Comparison of ENCODE assay signal across 1 cellular context in genomic region chr10:72689660-72690059, GRCh38.
TF ChIP-seq lines count a peak whose summit lies in the region.

No MANE protein-coding gene starts in this region.

TF ChIP-seq in K562, 482 proteins besides CTCF, POLR2A, EP300 and RAD21 (continued from another document):
- TF ChIP-seq PRDM10 (IDR thresholded peaks at IDR 0.05; ENCODE audit: partially characterized antibody) (no peak), JUNB (CRISPR knock-in tag; conservative IDR thresholded peaks at IDR 0.05) (no peak), TAL1 (IDR thresholded peaks at IDR 0.05) (peak; percentile 65), SMARCA5 (IDR thresholded peaks at IDR 0.05) (no peak), PYGO2 (tag; IDR thresholded peaks at IDR 0.05) (no peak), NCOA4 (IDR thresholded peaks at IDR 0.05; ENCODE audit: partially characterized antibody) (no peak), FOXM1 (IDR thresholded peaks at IDR 0.05; ENCODE audit: low read depth) (no peak), FOXM1 (CRISPR knock-in tag; IDR thresholded peaks at IDR 0.05; ENCODE audit: low read depth) (no peak), TCF3 (CRISPR knock-in tag; IDR thresholded peaks at IDR 0.05) (peak; percentile 61), PHF20 (IDR thresholded peaks at IDR 0.05; ENCODE audit: partially characterized antibody) (no peak), TBL1XR1 (IDR thresholded peaks at IDR 0.05; ENCODE audit: low read length in 2 of 2) (peak in 1 of 2 experiments; percentile 53; a peak in 1 of 4 replicates), ZZZ3 (IDR thresholded peaks at IDR 0.05) (no peak), FOSL1 (tag; conservative IDR thresholded peaks at IDR 0.05) (peak; percentile 26; the same call in 1 of the 2 replicates), ZBTB9 (CRISPR knock-in tag; IDR thresholded peaks at IDR 0.05) (peak; percentile 63; the same call in 1 of the 2 replicates), ARID1B (IDR thresholded peaks at IDR 0.05) (peak; percentile 86), KDM1A (IDR thresholded peaks at IDR 0.05) (peak; percentile 69 to 74), RBM34 (IDR thresholded peaks at IDR 0.05; ENCODE audit: borderline replicate concordance, insufficient read depth, low read length) (no peak), RNF219 (CRISPR knock-in tag; IDR thresholded peaks at IDR 0.05) (no peak), RBM14 (IDR thresholded peaks at IDR 0.05; ENCODE audit: borderline replicate concordance, insufficient read depth, low read depth, low read length) (no peak), SRF (CRISPR knock-in tag; IDR thresholded peaks at IDR 0.05) (peak in 1 of 2 experiments; percentile 45; a peak in 1 of 4 replicates), TBP (optimal IDR thresholded peaks at IDR 0.05; ENCODE audit: low read depth, low read length) (no peak), CTBP1 (IDR thresholded peaks at IDR 0.05; ENCODE audit: borderline replicate concordance) (no peak), HDAC3 (IDR thresholded peaks at IDR 0.05; ENCODE audit: borderline replicate concordance, partially characterized antibody) (peak; percentile 32), PREB (CRISPR knock-in tag; IDR thresholded peaks at IDR 0.05) (no peak), RB1 (IDR thresholded peaks at IDR 0.05; ENCODE audit: low read depth) (no peak), ILF3 (IDR thresholded peaks at IDR 0.05; ENCODE audit: borderline replicate concordance) (no peak), EWSR1 (IDR thresholded peaks at IDR 0.05; ENCODE audit: borderline replicate concordance, low read depth, partially characterized antibody) (no peak), NR4A1 (CRISPR knock-in tag; IDR thresholded peaks at IDR 0.05) (no peak), NR4A1 (tag; IDR thresholded peaks at IDR 0.05) (no peak), ZNF57 (CRISPR knock-in tag; IDR thresholded peaks at IDR 0.05) (no peak), CCNT2 (IDR thresholded peaks at IDR 0.05; ENCODE audit: borderline replicate concordance, extremely low read depth, insufficient read length, low read depth, low read length) (peak; percentile 19), CBFA2T3 (IDR thresholded peaks at IDR 0.05) (peak; percentile 81), TFAM (CRISPR knock-in tag; conservative IDR thresholded peaks at IDR 0.05) (no peak), ZNF384 (IDR thresholded peaks at IDR 0.05; ENCODE audit: low read depth, low read length) (peak; percentile 44; the same call in 1 of the 2 replicates), SNIP1 (IDR thresholded peaks at IDR 0.05; ENCODE audit: low read depth) (no peak), MLLT1 (IDR thresholded peaks at IDR 0.05) (no peak), DPF2 (IDR thresholded peaks at IDR 0.05) (peak; percentile 67; the same call in 1 of the 2 replicates)
- TF ChIP-seq, protein P1, sequence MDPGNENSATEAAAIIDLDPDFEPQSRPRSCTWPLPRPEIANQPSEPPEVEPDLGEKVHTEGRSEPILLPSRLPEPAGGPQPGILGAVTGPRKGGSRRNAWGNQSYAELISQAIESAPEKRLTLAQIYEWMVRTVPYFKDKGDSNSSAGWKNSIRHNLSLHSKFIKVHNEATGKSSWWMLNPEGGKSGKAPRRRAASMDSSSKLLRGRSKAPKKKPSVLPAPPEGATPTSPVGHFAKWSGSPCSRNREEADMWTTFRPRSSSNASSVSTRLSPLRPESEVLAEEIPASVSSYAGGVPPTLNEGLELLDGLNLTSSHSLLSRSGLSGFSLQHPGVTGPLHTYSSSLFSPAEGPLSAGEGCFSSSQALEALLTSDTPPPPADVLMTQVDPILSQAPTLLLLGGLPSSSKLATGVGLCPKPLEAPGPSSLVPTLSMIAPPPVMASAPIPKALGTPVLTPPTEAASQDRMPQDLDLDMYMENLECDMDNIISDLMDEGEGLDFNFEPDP (CRISPR knock-in tag; IDR thresholded peaks at IDR 0.05), result no peak
- TF ChIP-seq, protein P2, sequence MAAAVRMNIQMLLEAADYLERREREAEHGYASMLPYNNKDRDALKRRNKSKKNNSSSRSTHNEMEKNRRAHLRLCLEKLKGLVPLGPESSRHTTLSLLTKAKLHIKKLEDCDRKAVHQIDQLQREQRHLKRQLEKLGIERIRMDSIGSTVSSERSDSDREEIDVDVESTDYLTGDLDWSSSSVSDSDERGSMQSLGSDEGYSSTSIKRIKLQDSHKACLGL (CRISPR knock-in tag; IDR thresholded peaks at IDR 0.05; ENCODE audit: borderline replicate concordance, poor library complexity, severe bottlenecking), result no peak
- TF ChIP-seq, protein P3, sequence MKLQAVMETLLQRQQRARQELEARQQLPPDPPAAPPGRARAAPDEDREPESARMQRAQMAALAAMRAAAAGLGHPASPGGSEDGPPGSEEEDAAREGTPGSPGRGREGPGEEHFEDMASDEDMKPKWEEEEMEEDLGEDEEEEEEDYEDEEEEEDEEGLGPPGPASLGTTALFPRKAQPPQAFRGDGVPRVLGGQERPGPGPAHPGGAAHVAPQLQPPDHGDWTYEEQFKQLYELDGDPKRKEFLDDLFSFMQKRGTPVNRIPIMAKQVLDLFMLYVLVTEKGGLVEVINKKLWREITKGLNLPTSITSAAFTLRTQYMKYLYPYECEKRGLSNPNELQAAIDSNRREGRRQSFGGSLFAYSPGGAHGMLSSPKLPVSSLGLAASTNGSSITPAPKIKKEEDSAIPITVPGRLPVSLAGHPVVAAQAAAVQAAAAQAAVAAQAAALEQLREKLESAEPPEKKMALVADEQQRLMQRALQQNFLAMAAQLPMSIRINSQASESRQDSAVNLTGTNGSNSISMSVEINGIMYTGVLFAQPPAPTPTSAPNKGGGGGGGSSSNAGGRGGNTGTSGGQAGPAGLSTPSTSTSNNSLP (IDR thresholded peaks at IDR 0.05; ENCODE audit: borderline replicate concordance, low read depth, low read length), result peak; percentile 86
- TF ChIP-seq, protein P4, sequence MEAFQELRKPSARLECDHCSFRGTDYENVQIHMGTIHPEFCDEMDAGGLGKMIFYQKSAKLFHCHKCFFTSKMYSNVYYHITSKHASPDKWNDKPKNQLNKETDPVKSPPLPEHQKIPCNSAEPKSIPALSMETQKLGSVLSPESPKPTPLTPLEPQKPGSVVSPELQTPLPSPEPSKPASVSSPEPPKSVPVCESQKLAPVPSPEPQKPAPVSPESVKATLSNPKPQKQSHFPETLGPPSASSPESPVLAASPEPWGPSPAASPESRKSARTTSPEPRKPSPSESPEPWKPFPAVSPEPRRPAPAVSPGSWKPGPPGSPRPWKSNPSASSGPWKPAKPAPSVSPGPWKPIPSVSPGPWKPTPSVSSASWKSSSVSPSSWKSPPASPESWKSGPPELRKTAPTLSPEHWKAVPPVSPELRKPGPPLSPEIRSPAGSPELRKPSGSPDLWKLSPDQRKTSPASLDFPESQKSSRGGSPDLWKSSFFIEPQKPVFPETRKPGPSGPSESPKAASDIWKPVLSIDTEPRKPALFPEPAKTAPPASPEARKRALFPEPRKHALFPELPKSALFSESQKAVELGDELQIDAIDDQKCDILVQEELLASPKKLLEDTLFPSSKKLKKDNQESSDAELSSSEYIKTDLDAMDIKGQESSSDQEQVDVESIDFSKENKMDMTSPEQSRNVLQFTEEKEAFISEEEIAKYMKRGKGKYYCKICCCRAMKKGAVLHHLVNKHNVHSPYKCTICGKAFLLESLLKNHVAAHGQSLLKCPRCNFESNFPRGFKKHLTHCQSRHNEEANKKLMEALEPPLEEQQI (IDR thresholded peaks at IDR 0.05), result peak; percentile 41; the same call in 1 of the 2 replicates
- TF ChIP-seq, protein P5, sequence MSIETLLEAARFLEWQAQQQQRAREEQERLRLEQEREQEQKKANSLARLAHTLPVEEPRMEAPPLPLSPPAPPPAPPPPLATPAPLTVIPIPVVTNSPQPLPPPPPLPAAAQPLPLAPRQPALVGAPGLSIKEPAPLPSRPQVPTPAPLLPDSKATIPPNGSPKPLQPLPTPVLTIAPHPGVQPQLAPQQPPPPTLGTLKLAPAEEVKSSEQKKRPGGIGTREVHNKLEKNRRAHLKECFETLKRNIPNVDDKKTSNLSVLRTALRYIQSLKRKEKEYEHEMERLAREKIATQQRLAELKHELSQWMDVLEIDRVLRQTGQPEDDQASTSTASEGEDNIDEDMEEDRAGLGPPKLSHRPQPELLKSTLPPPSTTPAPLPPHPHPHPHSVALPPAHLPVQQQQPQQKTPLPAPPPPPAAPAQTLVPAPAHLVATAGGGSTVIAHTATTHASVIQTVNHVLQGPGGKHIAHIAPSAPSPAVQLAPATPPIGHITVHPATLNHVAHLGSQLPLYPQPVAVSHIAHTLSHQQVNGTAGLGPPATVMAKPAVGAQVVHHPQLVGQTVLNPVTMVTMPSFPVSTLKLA (conservative IDR thresholded peaks at IDR 0.05), result peak in 1 of 2 experiments; percentile 21; a peak in 1 of 4 replicates
- TF ChIP-seq, protein P6, sequence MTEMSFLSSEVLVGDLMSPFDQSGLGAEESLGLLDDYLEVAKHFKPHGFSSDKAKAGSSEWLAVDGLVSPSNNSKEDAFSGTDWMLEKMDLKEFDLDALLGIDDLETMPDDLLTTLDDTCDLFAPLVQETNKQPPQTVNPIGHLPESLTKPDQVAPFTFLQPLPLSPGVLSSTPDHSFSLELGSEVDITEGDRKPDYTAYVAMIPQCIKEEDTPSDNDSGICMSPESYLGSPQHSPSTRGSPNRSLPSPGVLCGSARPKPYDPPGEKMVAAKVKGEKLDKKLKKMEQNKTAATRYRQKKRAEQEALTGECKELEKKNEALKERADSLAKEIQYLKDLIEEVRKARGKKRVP (CRISPR knock-in tag; IDR thresholded peaks at IDR 0.05), result 0 out of 2 replicates have a peak, but pooled peaks have one; percentile 49
- TF ChIP-seq, protein P7, sequence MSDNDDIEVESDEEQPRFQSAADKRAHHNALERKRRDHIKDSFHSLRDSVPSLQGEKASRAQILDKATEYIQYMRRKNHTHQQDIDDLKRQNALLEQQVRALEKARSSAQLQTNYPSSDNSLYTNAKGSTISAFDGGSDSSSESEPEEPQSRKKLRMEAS (CRISPR knock-in tag; IDR thresholded peaks at IDR 0.05), result no peak
